ENCODE assay signal across 8 cellular contexts in genomic region chr10:118459642-118460193, GRCh38.
A peak's percentile ranks its signal among the peaks of the same experiment; 100 is the strongest.
DNase-seq lines count a peak whose midpoint lies in the region; ATAC-seq, FAIRE-seq and TF ChIP-seq lines count a peak whose summit lies in the region.

No MANE protein-coding gene starts in this region.

- DNase-seq in DND-41 (peak; percentile 74), SK-MEL-5 (ENCODE audit: low read depth, low spot score) (peak; percentile 77), globus pallidus (ENCODE audit: low spot score) (peak; percentile 55), pancreas (peak; percentile 27 to 64 (median 34))
- peak; percentile 66 for DNase-seq in activated naive CD4-positive, alpha-beta T cell treated with anti-CD3 and anti-CD28 coated beads, Interleukin-2, amount 10 ng/mL, durations not matched to agents 7 days and 5 days

- no peaks in the 10 kb centered on the region for H3K9me2 ChIP-seq in Loucy (replicated peaks; ENCODE audit: low read depth, low read length)

- ATAC-seq in DND-41 (ENCODE audit: insufficient read depth, low read depth) = peak; percentile 97
- peak; percentile 63 for ATAC-seq in GM21717 (IDR thresholded peaks at IDR 0.05; ENCODE audit: unreplicated experiment)
- peak; percentile 79 to 92 (median 90) for ATAC-seq in pancreas
- ATAC-seq in GM19324 (IDR thresholded peaks at IDR 0.05; ENCODE audit: low FRiP score, unreplicated experiment) = no peak

- no peaks in the 10 kb centered on the region for H3K36me3 Mint-ChIP-seq in activated naive CD4-positive, alpha-beta T cell treated with anti-CD3 and anti-CD28 coated beads, Interleukin-2, amount 10 ng/mL, durations not matched to agents 7 days and 5 days

- H3K9me3 Mint-ChIP-seq in activated naive CD4-positive, alpha-beta T cell treated with anti-CD3 and anti-CD28 coated beads, Interleukin-2, amount 10 ng/mL, durations not matched to agents 7 days and 5 days = no peaks in the 10 kb centered on the region

- H2AFZ ChIP-seq in DND-41 (ENCODE audit: low read depth, low read length) (peak overlapping the region; percentile 74), Loucy (ENCODE audit: low read length) (peak overlapping the region; percentile 93)

- peaks cover 4% of the 10 kb centered on the region for H3K4me1 Mint-ChIP-seq in activated naive CD4-positive, alpha-beta T cell treated with anti-CD3 and anti-CD28 coated beads, Interleukin-2, amount 10 ng/mL, durations not matched to agents 7 days and 5 days

- FAIRE-seq in pancreas (lab: Jason Lieb, UNC) = no peak

- H3K4me3 ChIP-seq in DND-41 (ENCODE audit: low read depth in 1 of 2, low read length in 2 of 2) (peak overlapping the region in 1 of 2 experiments; percentile 28; a peak in 1 of 4 replicates), Loucy (ENCODE audit: low read length, poor library complexity, severe bottlenecking) (peak overlapping the region; percentile 57), pancreas (peak overlapping the region in 1 of 4 donors; percentile 9)

- no peak overlapping the region for H3K27ac Mint-ChIP-seq in activated naive CD4-positive, alpha-beta T cell treated with anti-CD3 and anti-CD28 coated beads, Interleukin-2, amount 10 ng/mL, durations not matched to agents 7 days and 5 days

- no peaks in the 10 kb centered on the region for H3K9me3 ChIP-seq in DND-41 (ENCODE audit: insufficient read depth, low read length, severe bottlenecking)
- no peaks in the 10 kb centered on the region for H3K9me3 ChIP-seq in Loucy (ENCODE audit: insufficient read depth, low read depth, low read length)
- no peaks in the 10 kb centered on the region for H3K9me3 ChIP-seq in pancreas

- H3K27ac ChIP-seq in DND-41 (ENCODE audit: low read length) (no peak overlapping the region), pancreas (no peak overlapping the region)

- no peaks in the 10 kb centered on the region for H3K79me2 ChIP-seq in DND-41 (ENCODE audit: insufficient read depth, low read length)
- no peaks in the 10 kb centered on the region for H3K79me2 ChIP-seq in Loucy (ENCODE audit: insufficient read depth, low read length)

- intact Hi-C loops in pancreas (cut with DNase I) = no loop called here

- peak; percentile 89 for TF ChIP-seq CTCF in DND-41 (IDR thresholded peaks at IDR 0.05; ENCODE audit: borderline replicate concordance, extremely low read depth, low read length, poor library complexity, severe bottlenecking)
- peak; percentile 89 for TF ChIP-seq CTCF in Loucy (conservative IDR thresholded peaks at IDR 0.05; ENCODE audit: low read length)
- peak; percentile 44 to 65 (median 57) for TF ChIP-seq CTCF in pancreas (IDR thresholded peaks at IDR 0.05)

- peak overlapping the region; percentile 48; the same call in 1 of the 2 replicates for H3K4me2 ChIP-seq in DND-41 (ENCODE audit: insufficient read depth, low read length)
- peak overlapping the region; percentile 70 for H3K4me2 ChIP-seq in Loucy (ENCODE audit: low read depth, low read length, poor library complexity, severe bottlenecking)

- no peak overlapping the region for H3K9ac ChIP-seq in DND-41 (ENCODE audit: low read depth, low read length)
- no peak overlapping the region for H3K9ac ChIP-seq in Loucy (ENCODE audit: low read depth, low read length, poor library complexity, severe bottlenecking)

- no peaks in the 10 kb centered on the region for H3K27me3 ChIP-seq in DND-41 (ENCODE audit: insufficient read depth, low read length, poor library complexity)
- no peaks in the 10 kb centered on the region for H3K27me3 ChIP-seq in Loucy (ENCODE audit: insufficient read depth, low read length, poor library complexity, severe bottlenecking)
- peaks cover 0 to 2% (median 0%) of the 10 kb centered on the region in 4 donors for H3K27me3 ChIP-seq in pancreas

- H3K27me3 Mint-ChIP-seq in activated naive CD4-positive, alpha-beta T cell treated with anti-CD3 and anti-CD28 coated beads, Interleukin-2, amount 10 ng/mL, durations not matched to agents 7 days and 5 days = peaks cover 18% of the 10 kb centered on the region

- WGBS in pancreas, 2 donors = 1% methylated on average over 10 of the region's 10 CpGs

- in situ Hi-C loops in SK-MEL-5 (cut with HindIII; ENCODE audit: low pct_unique_long_range_greater_than_20kb, low sequenced_read_pairs) = no loop called here

- H3K36me3 ChIP-seq in DND-41 (ENCODE audit: insufficient read depth, low read length) = no peaks in the 10 kb centered on the region
- no peaks in the 10 kb centered on the region for H3K36me3 ChIP-seq in Loucy (ENCODE audit: insufficient read depth, low read length)
- H3K36me3 ChIP-seq in pancreas = no peaks in the 10 kb centered on the region

- H4K20me1 ChIP-seq in DND-41 (ENCODE audit: insufficient read depth, low read length) (no peaks in the 10 kb centered on the region), Loucy (ENCODE audit: insufficient read depth, low read length, poor library complexity, severe bottlenecking) (no peaks in the 10 kb centered on the region)

- H3K4me1 ChIP-seq in DND-41 (ENCODE audit: insufficient read depth, low read length) (0 out of 2 replicates have a peak, but pooled peaks cover 4% of the 10 kb centered on the region), Loucy (ENCODE audit: insufficient read depth, low read length, poor library complexity, severe bottlenecking) (no peaks in the 10 kb centered on the region), pancreas (peaks cover 0 to 4% (median 0%) of the 10 kb centered on the region in 3 donors)

- no peaks in the 10 kb centered on the region for H3F3A ChIP-seq in Loucy (ENCODE audit: low read depth)

- H3K4me3 Mint-ChIP-seq in activated naive CD4-positive, alpha-beta T cell treated with anti-CD3 and anti-CD28 coated beads, Interleukin-2, amount 10 ng/mL, durations not matched to agents 7 days and 5 days = no peak overlapping the region

- CTCF ChIA-PET in activated naive CD4-positive, alpha-beta T cell treated with anti-CD3 and anti-CD28 coated beads, Interleukin-2, amount 10 ng/mL, durations not matched to agents 7 days and 5 days (lab: Charles Lee) = interaction anchor here (0.7 to 3.1 kb wide), 20 partner anchors 9 to 966 kb away, joined by 3 to 17 read pairs (median 4); no protein-coding TSS in a partner anchor
